Comparison of ENCODE assay signal across 1 cellular context in the genomic region with DNA sequence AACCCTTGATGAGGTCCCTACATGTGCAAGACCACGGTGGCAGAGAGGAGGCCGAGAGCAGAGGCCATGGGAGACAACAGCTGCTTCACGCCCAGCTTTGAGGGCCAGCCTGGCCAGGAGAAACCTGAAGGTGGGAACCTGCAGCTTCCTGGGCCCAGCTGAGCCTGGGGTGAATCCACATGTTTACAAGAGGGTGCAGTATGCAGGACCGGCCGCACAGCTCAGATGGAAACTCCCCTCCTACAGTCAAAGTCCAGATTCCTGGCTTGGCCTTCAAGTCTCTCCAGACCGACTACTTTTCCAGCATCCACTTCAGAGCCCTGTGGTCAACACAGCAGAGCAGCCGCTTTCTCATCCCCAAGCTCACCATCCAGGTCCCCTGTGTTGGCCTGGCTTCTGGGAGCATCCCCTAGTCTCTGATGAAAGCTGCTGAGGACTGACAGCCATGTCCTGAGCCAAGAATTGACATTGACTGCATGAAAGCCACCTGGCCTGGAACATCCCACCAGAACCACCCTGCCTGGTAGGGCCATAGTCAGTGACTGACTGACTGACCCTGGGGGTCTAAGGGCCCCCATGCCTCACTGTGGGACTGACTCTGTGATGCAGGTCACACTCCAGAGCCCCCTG.
TF ChIP-seq lines count a peak whose summit lies in the region.

No MANE protein-coding gene starts in this region.

TF ChIP-seq in HepG2, 621 proteins besides CTCF, POLR2A, EP300 and RAD21:
- TF ChIP-seq MEIS1 (CRISPR knock-in tag; IDR thresholded peaks at IDR 0.05; ENCODE audit: borderline replicate concordance) = no peak
- TF ChIP-seq, protein P1, sequence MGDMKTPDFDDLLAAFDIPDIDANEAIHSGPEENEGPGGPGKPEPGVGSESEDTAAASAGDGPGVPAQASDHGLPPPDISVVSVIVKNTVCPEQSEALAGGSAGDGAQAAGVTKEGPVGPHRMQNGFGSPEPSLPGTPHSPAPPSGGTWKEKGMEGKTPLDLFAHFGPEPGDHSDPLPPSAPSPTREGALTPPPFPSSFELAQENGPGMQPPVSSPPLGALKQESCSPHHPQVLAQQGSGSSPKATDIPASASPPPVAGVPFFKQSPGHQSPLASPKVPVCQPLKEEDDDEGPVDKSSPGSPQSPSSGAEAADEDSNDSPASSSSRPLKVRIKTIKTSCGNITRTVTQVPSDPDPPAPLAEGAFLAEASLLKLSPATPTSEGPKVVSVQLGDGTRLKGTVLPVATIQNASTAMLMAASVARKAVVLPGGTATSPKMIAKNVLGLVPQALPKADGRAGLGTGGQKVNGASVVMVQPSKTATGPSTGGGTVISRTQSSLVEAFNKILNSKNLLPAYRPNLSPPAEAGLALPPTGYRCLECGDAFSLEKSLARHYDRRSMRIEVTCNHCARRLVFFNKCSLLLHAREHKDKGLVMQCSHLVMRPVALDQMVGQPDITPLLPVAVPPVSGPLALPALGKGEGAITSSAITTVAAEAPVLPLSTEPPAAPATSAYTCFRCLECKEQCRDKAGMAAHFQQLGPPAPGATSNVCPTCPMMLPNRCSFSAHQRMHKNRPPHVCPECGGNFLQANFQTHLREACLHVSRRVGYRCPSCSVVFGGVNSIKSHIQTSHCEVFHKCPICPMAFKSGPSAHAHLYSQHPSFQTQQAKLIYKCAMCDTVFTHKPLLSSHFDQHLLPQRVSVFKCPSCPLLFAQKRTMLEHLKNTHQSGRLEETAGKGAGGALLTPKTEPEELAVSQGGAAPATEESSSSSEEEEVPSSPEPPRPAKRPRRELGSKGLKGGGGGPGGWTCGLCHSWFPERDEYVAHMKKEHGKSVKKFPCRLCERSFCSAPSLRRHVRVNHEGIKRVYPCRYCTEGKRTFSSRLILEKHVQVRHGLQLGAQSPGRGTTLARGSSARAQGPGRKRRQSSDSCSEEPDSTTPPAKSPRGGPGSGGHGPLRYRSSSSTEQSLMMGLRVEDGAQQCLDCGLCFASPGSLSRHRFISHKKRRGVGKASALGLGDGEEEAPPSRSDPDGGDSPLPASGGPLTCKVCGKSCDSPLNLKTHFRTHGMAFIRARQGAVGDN (CRISPR knock-in tag; IDR thresholded peaks at IDR 0.05) = peak; percentile 23; the same call in 1 of the 2 replicates
- 0 out of 2 replicates have a peak, but pooled peaks have one; percentile 36 for TF ChIP-seq HNF4A (CRISPR knock-in tag; IDR thresholded peaks at IDR 0.05)
- TF ChIP-seq FOXA1 (IDR thresholded peaks at IDR 0.05) = no peak
- peak; percentile 44; the same call in 1 of the 2 replicates for TF ChIP-seq FOXA1 (CRISPR knock-in tag; IDR thresholded peaks at IDR 0.05)
- TF ChIP-seq, protein P2, sequence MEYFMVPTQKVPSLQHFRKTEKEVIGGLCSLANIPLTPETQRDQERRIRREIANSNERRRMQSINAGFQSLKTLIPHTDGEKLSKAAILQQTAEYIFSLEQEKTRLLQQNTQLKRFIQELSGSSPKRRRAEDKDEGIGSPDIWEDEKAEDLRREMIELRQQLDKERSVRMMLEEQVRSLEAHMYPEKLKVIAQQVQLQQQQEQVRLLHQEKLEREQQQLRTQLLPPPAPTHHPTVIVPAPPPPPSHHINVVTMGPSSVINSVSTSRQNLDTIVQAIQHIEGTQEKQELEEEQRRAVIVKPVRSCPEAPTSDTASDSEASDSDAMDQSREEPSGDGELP (IDR thresholded peaks at IDR 0.05; ENCODE audit: borderline replicate concordance, low read depth) = peak; percentile 44; the same call in 1 of the 2 replicates
- TF ChIP-seq CHD4 (IDR thresholded peaks at IDR 0.05; ENCODE audit: borderline replicate concordance, low read length) = no peak
- TF ChIP-seq TAF15 (IDR thresholded peaks at IDR 0.05; ENCODE audit: low read depth, low read length, poor library complexity, severe bottlenecking) = no peak
- TF ChIP-seq, protein P3, sequence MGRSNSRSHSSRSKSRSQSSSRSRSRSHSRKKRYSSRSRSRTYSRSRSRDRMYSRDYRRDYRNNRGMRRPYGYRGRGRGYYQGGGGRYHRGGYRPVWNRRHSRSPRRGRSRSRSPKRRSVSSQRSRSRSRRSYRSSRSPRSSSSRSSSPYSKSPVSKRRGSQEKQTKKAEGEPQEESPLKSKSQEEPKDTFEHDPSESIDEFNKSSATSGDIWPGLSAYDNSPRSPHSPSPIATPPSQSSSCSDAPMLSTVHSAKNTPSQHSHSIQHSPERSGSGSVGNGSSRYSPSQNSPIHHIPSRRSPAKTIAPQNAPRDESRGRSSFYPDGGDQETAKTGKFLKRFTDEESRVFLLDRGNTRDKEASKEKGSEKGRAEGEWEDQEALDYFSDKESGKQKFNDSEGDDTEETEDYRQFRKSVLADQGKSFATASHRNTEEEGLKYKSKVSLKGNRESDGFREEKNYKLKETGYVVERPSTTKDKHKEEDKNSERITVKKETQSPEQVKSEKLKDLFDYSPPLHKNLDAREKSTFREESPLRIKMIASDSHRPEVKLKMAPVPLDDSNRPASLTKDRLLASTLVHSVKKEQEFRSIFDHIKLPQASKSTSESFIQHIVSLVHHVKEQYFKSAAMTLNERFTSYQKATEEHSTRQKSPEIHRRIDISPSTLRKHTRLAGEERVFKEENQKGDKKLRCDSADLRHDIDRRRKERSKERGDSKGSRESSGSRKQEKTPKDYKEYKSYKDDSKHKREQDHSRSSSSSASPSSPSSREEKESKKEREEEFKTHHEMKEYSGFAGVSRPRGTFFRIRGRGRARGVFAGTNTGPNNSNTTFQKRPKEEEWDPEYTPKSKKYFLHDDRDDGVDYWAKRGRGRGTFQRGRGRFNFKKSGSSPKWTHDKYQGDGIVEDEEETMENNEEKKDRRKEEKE (IDR thresholded peaks at IDR 0.05) = no peak
